Comparison of ENCODE assay signal across 32 cellular contexts in genomic region chr3:168582503-168582902, GRCh38.
"Had no signal": no experiment of that assay in that cellular context is flagged by ENCODE, and none has a peak within 500 bp of the region (broad histone marks: within the 10 kb centered on the region; RNA-seq: fewer than 3 reads in every experiment).

No MANE protein-coding gene starts in this region.

- H3K9me2 ChIP-seq: SK-N-SH had no signal

- H3K9me3 ChIP-seq: ascending aorta, body of pancreas, MG63, Peyer's patch, SJCRH30, SK-N-SH had no signal

- H3K4me2 ChIP-seq: SK-N-SH had no signal

- H3K27me3 ChIP-seq: ascending aorta, body of pancreas, MG63, Peyer's patch, SJCRH30 had no signal

- H3K4me3 Mint-ChIP-seq: activated CD4-positive, alpha-beta T cell treated with anti-CD3 and anti-CD28 coated beads, Interleukin-2, amount 10 ng/mL, durations not matched to agents 24 days and 14 days; activated naive CD8-positive, alpha-beta T cell treated with anti-CD3 and anti-CD28 coated beads, Interleukin-2, amount 50 U/mL, for 24 hours; activated T-cell treated with anti-CD3 and anti-CD28 coated beads, Interleukin-2, amount 50 U/mL, for 4 hours; central memory CD8-positive, alpha-beta T cell; T-helper 1 cell treated with Interleukin-12 subunit alpha and Interleukin-12 subunit beta and Interleukin-4 antibody, amounts not matched to agents 30 μg/mL and 1 μg/mL, for 36 hours had no signal

- H3K36me3 Mint-ChIP-seq: activated naive CD4-positive, alpha-beta T cell treated with anti-CD3 and anti-CD28 coated beads, Interleukin-2, amount 50 U/mL, for 72 hours had no signal

- H3K9ac ChIP-seq: SK-N-SH had no signal

- H3K27ac Mint-ChIP-seq: activated CD4-positive, alpha-beta T cell treated with anti-CD3 and anti-CD28 coated beads, Interleukin-2, amount 10 ng/mL, durations not matched to agents 24 days and 14 days; activated naive CD4-positive, alpha-beta T cell treated with anti-CD3 and anti-CD28 coated beads, Interleukin-2, amount 50 U/mL, for 72 hours; activated naive CD8-positive, alpha-beta T cell treated with anti-CD3 and anti-CD28 coated beads, Interleukin-2, amount 50 U/mL, for 24 hours; T-helper 1 cell treated with Interleukin-12 subunit alpha and Interleukin-12 subunit beta and Interleukin-4 antibody, amounts not matched to agents 30 μg/mL and 1 μg/mL, for 36 hours had no signal

- H3K36me3 ChIP-seq: ascending aorta, MG63, Peyer's patch, SJCRH30 had no signal

- H3K27me3 Mint-ChIP-seq: activated CD4-positive, alpha-beta T cell treated with anti-CD3 and anti-CD28 coated beads, Interleukin-2, amount 10 ng/mL, durations not matched to agents 24 days and 14 days; activated naive CD8-positive, alpha-beta T cell treated with anti-CD3 and anti-CD28 coated beads, Interleukin-2, amount 50 U/mL, for 24 hours; central memory CD8-positive, alpha-beta T cell had no signal

- DNase-seq: activated CD4-positive, alpha-beta T cell treated with anti-CD3 and anti-CD28 coated beads, Interleukin-2, amount 10 ng/mL, durations not matched to agents 24 days and 14 days; activated CD4-positive, alpha-beta T cell treated with anti-CD3 and anti-CD28 coated beads, Interleukin-2, amount 50 U/mL, for 48 hours; activated CD4-positive, CD25-positive, alpha-beta regulatory T cell treated with anti-CD3 and anti-CD28 coated beads, Interleukin-2, amount 50 U/mL, for 72 hours; activated CD8-positive, alpha-beta memory T cell treated with anti-CD3 and anti-CD28 coated beads for 24 hours; activated effector memory CD4-positive, alpha-beta T cell treated with anti-CD3 and anti-CD28 coated beads, Interleukin-2, amount 50 U/mL, for 16 hours; activated naive CD4-positive, alpha-beta T cell treated with Interleukin-2 at 50 U/mL for 16 hours; activated naive CD8-positive, alpha-beta T cell treated with anti-CD3 and anti-CD28 coated beads, Interleukin-2, amount 50 U/mL, for 24 hours; activated T-cell treated with anti-CD3 and anti-CD28 coated beads, Interleukin-2, amount 50 U/mL, for 4 hours; amniotic stem cell; body of pancreas; MG63; MV-4-11; NCI-H1092 treated with DMSO at 0.1 percent for 48 hours; NCI-H1417 treated with DMSO at 0.1 percent for 48 hours; NCI-H1694; NCI-H2029; NCI-H2107; NCI-H2171 treated with DMSO at 0.1 percent for 48 hours; NCI-H226; NCI-H526 treated with DMSO at 0.1 percent for 48 hours; NK-92 treated with Interleukin-12 subunit alpha and Interleukin-12 subunit beta, amount 100 ng/mL, for 24 hours; OCI-M1; Peyer's patch; Right ventricle myocardium superior; SJCRH30; SK-N-SH; SW 1271 had no signal

- H3K4me3 ChIP-seq: ascending aorta, body of pancreas, MG63, Peyer's patch, SJCRH30 had no signal

- H3K4me1 Mint-ChIP-seq: activated CD4-positive, alpha-beta T cell treated with anti-CD3 and anti-CD28 coated beads, Interleukin-2, amount 10 ng/mL, durations not matched to agents 24 days and 14 days; activated naive CD8-positive, alpha-beta T cell treated with anti-CD3 and anti-CD28 coated beads, Interleukin-2, amount 50 U/mL, for 24 hours; central memory CD8-positive, alpha-beta T cell had no signal

- H3K27ac ChIP-seq: ascending aorta, body of pancreas, Peyer's patch, RWPE1, SJCRH30 had no signal

- H3K9me3 Mint-ChIP-seq: activated CD4-positive, alpha-beta T cell treated with anti-CD3 and anti-CD28 coated beads, Interleukin-2, amount 10 ng/mL, durations not matched to agents 24 days and 14 days; activated naive CD8-positive, alpha-beta T cell treated with anti-CD3 and anti-CD28 coated beads, Interleukin-2, amount 50 U/mL, for 24 hours; activated T-cell treated with anti-CD3 and anti-CD28 coated beads, Interleukin-2, amount 50 U/mL, for 4 hours; T-helper 1 cell treated with Interleukin-12 subunit alpha and Interleukin-12 subunit beta and Interleukin-4 antibody, amounts not matched to agents 30 μg/mL and 1 μg/mL, for 36 hours had no signal

- H3K4me1 ChIP-seq: Peyer's patch, SJCRH30 had no signal

- ATAC-seq: activated naive CD4-positive, alpha-beta T cell treated with anti-CD3 and anti-CD28 coated beads, Interleukin-2, amount 50 U/mL, for 72 hours; activated naive CD8-positive, alpha-beta T cell treated with anti-CD3 and anti-CD28 coated beads, Interleukin-2, amount 50 U/mL, for 24 hours; activated T-cell treated with anti-CD3 and anti-CD28 coated beads, Interleukin-2, amount 50 U/mL, for 4 hours; body of pancreas had no signal
